Comparison of ENCODE assay signal across 10 cellular contexts in the genomic region with DNA sequence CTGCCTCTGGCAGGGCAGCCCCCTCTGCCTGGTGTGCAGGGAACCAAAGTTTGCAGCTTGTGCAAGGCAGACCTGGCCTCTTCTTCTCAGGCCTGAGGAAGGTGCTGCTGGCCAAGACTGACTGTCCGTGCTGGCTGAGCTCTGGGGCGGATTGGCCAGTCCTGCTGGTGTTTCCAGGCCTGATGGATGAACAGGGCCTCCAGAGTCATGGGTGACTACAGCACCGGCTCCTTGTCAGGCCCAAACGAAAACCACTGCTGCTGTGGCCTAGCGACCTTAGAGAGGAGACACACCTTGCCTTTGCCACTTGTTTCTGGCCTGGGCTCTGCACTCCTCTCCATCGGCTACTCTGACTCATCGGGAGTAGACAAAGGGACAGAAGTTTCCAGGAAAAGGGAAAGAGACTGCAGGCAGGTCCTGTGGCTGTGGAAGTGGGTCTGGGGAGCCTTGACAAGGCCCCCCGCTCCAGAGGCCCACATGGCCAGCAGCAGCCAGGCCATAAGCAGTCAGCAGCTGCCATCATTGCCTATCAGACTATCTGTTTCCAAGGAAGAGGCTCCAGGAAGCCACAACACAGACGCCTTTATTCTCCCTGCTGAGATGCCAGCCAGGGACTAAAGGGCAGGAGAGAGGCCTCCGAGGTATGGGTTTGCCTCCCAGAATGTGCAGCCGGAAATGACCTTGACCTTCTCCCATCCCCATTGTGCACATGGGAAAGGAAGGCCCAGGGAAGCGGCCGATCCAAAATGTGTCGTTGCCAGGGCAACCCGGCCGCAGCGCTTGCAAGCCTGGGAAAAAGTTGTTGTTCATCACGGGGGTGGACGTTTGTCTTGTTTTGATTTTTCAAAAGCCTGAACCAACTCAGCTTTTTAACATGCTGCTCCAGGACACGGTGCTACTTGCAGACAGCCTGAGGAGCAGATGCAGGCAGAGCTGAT.
A peak's percentile ranks its signal among the peaks of the same experiment; 100 is the strongest.
DNase-seq lines count a peak whose midpoint lies in the region; ATAC-seq and TF ChIP-seq lines count a peak whose summit lies in the region.
"Had no signal": no experiment of that assay in that cellular context is flagged by ENCODE, and none has a peak within 500 bp of the region (broad histone marks: within the 10 kb centered on the region; RNA-seq: fewer than 3 reads in every experiment).

No MANE protein-coding gene starts in this region.

- peaks cover 0 to 4% (median 0%) of the 10 kb centered on the region in 11 donors for H3K9me3 ChIP-seq in heart right ventricle

- H3K27me3 ChIP-seq in heart right ventricle, result no peaks in the 10 kb centered on the region

- peaks cover 20 to 45% (median 30%) of the 10 kb centered on the region in 9 donors for H3K4me1 ChIP-seq in heart right ventricle

- TF ChIP-seq CTCF in AG10803 (conservative IDR thresholded peaks at IDR 0.05; ENCODE audit: low read length) (no peak), heart right ventricle (IDR thresholded peaks at IDR 0.05) (no peak)

- ATAC-seq in heart right ventricle, result peak; percentile 50 to 77 (median 62)
- no peak for ATAC-seq in HG03439 (IDR thresholded peaks at IDR 0.05; ENCODE audit: unreplicated experiment)

- intact Hi-C loops in heart right ventricle (cut with DNase I) (loop anchor here in 3 of 10 donors (2.0 to 5.0 kb wide), 4 partner anchors 29 to 166 kb away; no protein-coding TSS in a partner anchor), posterior cingulate gyrus (cut with DNase I) (no loop called here)

- H3K4me3 ChIP-seq in AG10803 (ENCODE audit: low read length), result no peak overlapping the region
- H3K4me3 ChIP-seq in heart right ventricle, result peak overlapping the region in 1 of 10 donors; percentile 1

- peak overlapping the region; percentile 53 to 82 (median 78) for H3K27ac ChIP-seq in heart right ventricle

- no peaks in the 10 kb centered on the region for H3K36me3 ChIP-seq in heart right ventricle

- WGBS in heart right ventricle, 2 donors, result 51 to 59% methylated on average over 20 of the region's 20 CpGs

- DNase-seq in AG10803 (ENCODE audit: low read depth) (peak; percentile 92), astrocyte of the hippocampus (ENCODE audit: low read depth, low spot score) (peak; percentile 78), heart right ventricle (peak; percentile 70 to 83), posterior cingulate gyrus (peak in 7 of 10 donors; percentile 45 to 91 (median 52))
- no peak for DNase-seq in activated naive CD4-positive, alpha-beta T cell (lab: John Stamatoyannopoulos, UW)
- DNase-seq in activated CD4-positive, CD25-positive, alpha-beta regulatory T cell (lab: John Stamatoyannopoulos, UW), result no peak
- DNase-seq in stimulated activated CD4-positive, alpha-beta T cell treated with anti-CD3 and anti-CD28 coated beads, Interleukin-2, amount 100 ng/mL, for 48 hours, result no peak
- DNase-seq: CD4-positive, CD25-positive, alpha-beta regulatory T cell; NCI-H2171 treated with DMSO at 0.1 percent for 48 hours had no signal

Comparison
In these comparisons a context has a peak if more than half of its experiments do, and no peak if none do; other contexts are left out.
1. DNase-seq: peak in AG10803 (single experiment), astrocyte of the hippocampus (single experiment), heart right ventricle (2 of 2) and posterior cingulate gyrus (7 of 10); none in activated naive CD4-positive, alpha-beta T cell (0 of 4), activated CD4-positive, CD25-positive, alpha-beta regulatory T cell (0 of 4) and stimulated activated CD4-positive, alpha-beta T cell treated with anti-CD3 and anti-CD28 coated beads, Interleukin-2, amount 100 ng/mL, for 48 hours (0 of 2).